17 cellular contexts compared by ENCODE assay signal in the genomic region with DNA sequence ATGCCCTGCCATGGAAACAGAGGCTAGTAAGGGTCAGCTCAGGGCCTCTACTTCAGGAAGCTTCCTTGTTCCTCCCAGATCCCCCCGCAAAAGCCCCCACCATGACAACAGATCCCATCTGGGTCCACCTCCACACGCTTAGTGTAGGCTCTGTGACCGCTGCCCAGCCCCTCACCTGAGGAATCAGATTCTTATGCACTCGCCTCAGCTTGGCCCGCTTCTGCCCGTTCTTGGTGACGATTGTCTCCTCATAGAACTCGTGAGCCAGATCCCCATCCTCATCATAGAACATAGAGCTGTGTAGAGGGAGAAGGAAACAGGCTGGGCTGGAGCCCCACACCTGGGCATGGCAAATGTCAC. TPM values are rescaled to one million over a fixed set of nuclear protein-coding genes. Genes with fewer than 3 reads are reported as not detected.
DNase-seq lines count a peak whose midpoint lies in the region; ATAC-seq and TF ChIP-seq lines count a peak whose summit lies in the region.
"Had no signal": no experiment of that assay in that cellular context is flagged by ENCODE, and none has a peak within 500 bp of the region (broad histone marks: within the 10 kb centered on the region; RNA-seq: fewer than 3 reads in every experiment).

No MANE protein-coding gene starts in this region.

- no peaks in the 10 kb centered on the region for H3K27me3 ChIP-seq in CD8-positive, alpha-beta T cell (ENCODE audit: insufficient read depth, low read length)
- H3K27me3 ChIP-seq in naive thymus-derived CD4-positive, alpha-beta T cell (ENCODE audit: control insufficient read depth in 2 of 2, insufficient read depth in 2 of 2, low read length in 2 of 2): no peaks in the 10 kb centered on the region
- H3K27me3 ChIP-seq: dorsolateral prefrontal cortex, upper lobe of left lung had no signal

- H3K4me1 Mint-ChIP-seq in CD14-positive monocyte: peaks cover 60% of the 10 kb centered on the region
- peaks cover 24% of the 10 kb centered on the region for H3K4me1 Mint-ChIP-seq in CD8-positive, alpha-beta T cell (ENCODE audit: low read depth)
- H3K4me1 Mint-ChIP-seq in activated CD8-positive, alpha-beta T cell treated with anti-CD3 and anti-CD28 coated beads, Interleukin-2, amount 10 ng/mL, durations not matched to agents 7 days and 5 days (ENCODE audit: low read depth): peaks cover 37% of the 10 kb centered on the region
- peaks cover 7 to 35% (median 27%) of the 10 kb centered on the region in 7 donors for H3K4me1 Mint-ChIP-seq in naive thymus-derived CD4-positive, alpha-beta T cell

- no peak for DNase-seq in CD14-positive monocyte (ENCODE audit: low spot score)
- DNase-seq in CD8-positive, alpha-beta T cell: no peak
- DNase-seq in activated CD8-positive, alpha-beta T cell treated with anti-CD3 and anti-CD28 coated beads, Interleukin-2, amount 10 ng/mL, durations not matched to agents 7 days and 5 days: no peak
- no peak for DNase-seq in naive thymus-derived CD4-positive, alpha-beta T cell
- no peak for DNase-seq in DMS153 (lab: John Stamatoyannopoulos, UW)
- no peak for DNase-seq in DMS153 treated with DMSO at 0.1 percent for 48 hours (lab: John Stamatoyannopoulos, UW; ENCODE audit: unreplicated experiment)
- DNase-seq: C1 segment of cervical spinal cord; dorsolateral prefrontal cortex; NK-92 treated with Interleukin-12 subunit alpha and Interleukin-12 subunit beta, amount 100 ng/mL, for 24 hours; RPMI8226; stimulated activated naive CD4-positive, alpha-beta T cell treated with Interleukin-2 at 50 U/mL for 16 hours; SW 1271; upper lobe of left lung had no signal

- H3K27ac ChIP-seq in CD8-positive, alpha-beta T cell (ENCODE audit: low read depth, low read length): no peak overlapping the region
- H3K27ac ChIP-seq in naive thymus-derived CD4-positive, alpha-beta T cell (ENCODE audit: low read depth, low read length): no peak overlapping the region

- H3K4me3 Mint-ChIP-seq in CD14-positive monocyte: no peak overlapping the region
- peak overlapping the region; percentile 43 for H3K4me3 Mint-ChIP-seq in CD8-positive, alpha-beta T cell
- H3K4me3 Mint-ChIP-seq in activated CD8-positive, alpha-beta T cell treated with anti-CD3 and anti-CD28 coated beads, Interleukin-2, amount 10 ng/mL, durations not matched to agents 7 days and 5 days: peak overlapping the region; percentile 18
- peak overlapping the region in 8 of 10 donors; percentile 29 to 97 (median 82) for H3K4me3 Mint-ChIP-seq in naive thymus-derived CD4-positive, alpha-beta T cell

- CTCF ChIA-PET in CD8-positive, alpha-beta T cell (lab: Charles Lee): interaction anchor here (0.6 to 6.5 kb wide), 6 partner anchors 11 to 80 kb away, joined by 3 to 31 read pairs (median 4); partner anchors contain the start of genes CYB561D2, IFRD2 and NPRL2
- CTCF ChIA-PET in activated CD8-positive, alpha-beta T cell treated with anti-CD3 and anti-CD28 coated beads, Interleukin-2, amount 10 ng/mL, durations not matched to agents 7 days and 5 days (lab: Charles Lee): interaction anchor here (1.1 to 1.4 kb wide), 2 partner anchors 27 to 132 kb away, joined by 3 to 6 read pairs; partner anchors contain the start of genes HYAL3 and NAA80
- CTCF ChIA-PET in naive thymus-derived CD4-positive, alpha-beta T cell (lab: Charles Lee): no interaction called here

- no peaks in the 10 kb centered on the region for H3K9me3 ChIP-seq in CD8-positive, alpha-beta T cell (ENCODE audit: low read length)
- no peaks in the 10 kb centered on the region for H3K9me3 ChIP-seq in naive thymus-derived CD4-positive, alpha-beta T cell (ENCODE audit: control insufficient read depth in 2 of 3, low read length in 3 of 3)
- H3K9me3 ChIP-seq: upper lobe of left lung had no signal

- no peak overlapping the region for H3K4me3 ChIP-seq in CD8-positive, alpha-beta T cell (ENCODE audit: low read depth, low read length)
- H3K4me3 ChIP-seq in naive thymus-derived CD4-positive, alpha-beta T cell (ENCODE audit: low read length): no peak overlapping the region

- intact Hi-C loops in CD14-positive monocyte (cut with micrococcal nuclease): no loop called here
- intact Hi-C loops in CD8-positive, alpha-beta T cell (cut with DNase I, micrococcal nuclease): no loop called here
- intact Hi-C loops in naive thymus-derived CD4-positive, alpha-beta T cell (cut with micrococcal nuclease): no loop called here

- H3K9me3 Mint-ChIP-seq in CD14-positive monocyte: no peaks in the 10 kb centered on the region
- no peaks in the 10 kb centered on the region for H3K9me3 Mint-ChIP-seq in CD8-positive, alpha-beta T cell
- no peaks in the 10 kb centered on the region for H3K9me3 Mint-ChIP-seq in activated CD8-positive, alpha-beta T cell treated with anti-CD3 and anti-CD28 coated beads, Interleukin-2, amount 10 ng/mL, durations not matched to agents 7 days and 5 days (ENCODE audit: insufficient read depth)
- H3K9me3 Mint-ChIP-seq in naive thymus-derived CD4-positive, alpha-beta T cell: no peaks in the 10 kb centered on the region
- H3K9me3 Mint-ChIP-seq: activated naive CD4-positive, alpha-beta T cell treated with anti-CD3 and anti-CD28 coated beads, Interleukin-2, amount 50 U/mL, for 72 hours had no signal

- H3K27ac Mint-ChIP-seq in CD14-positive monocyte: peak overlapping the region in 6 of 7 donors; percentile 29 to 82 (median 68)
- no peak overlapping the region for H3K27ac Mint-ChIP-seq in CD8-positive, alpha-beta T cell
- no peak overlapping the region for H3K27ac Mint-ChIP-seq in activated CD8-positive, alpha-beta T cell treated with anti-CD3 and anti-CD28 coated beads, Interleukin-2, amount 10 ng/mL, durations not matched to agents 7 days and 5 days
- peak overlapping the region in 1 of 9 donors; percentile 76 for H3K27ac Mint-ChIP-seq in naive thymus-derived CD4-positive, alpha-beta T cell

- no peak for ATAC-seq in CD8-positive, alpha-beta T cell
- ATAC-seq in activated CD8-positive, alpha-beta T cell treated with anti-CD3 and anti-CD28 coated beads, Interleukin-2, amount 10 ng/mL, durations not matched to agents 7 days and 5 days: no peak
- no peak for ATAC-seq in naive thymus-derived CD4-positive, alpha-beta T cell
- ATAC-seq in GM21529 (IDR thresholded peaks at IDR 0.05; ENCODE audit: unreplicated experiment) (no peak), HG02571 (IDR thresholded peaks at IDR 0.05; ENCODE audit: unreplicated experiment) (no peak)
- ATAC-seq: activated naive CD4-positive, alpha-beta T cell treated with anti-CD3 and anti-CD28 coated beads, Interleukin-2, amount 50 U/mL, for 72 hours; esophagus mucosa had no signal

- no peak for TF ChIP-seq CTCF in CD14-positive monocyte (IDR thresholded peaks at IDR 0.05)
- no peak for TF ChIP-seq CTCF in CD8-positive, alpha-beta T cell (IDR thresholded peaks at IDR 0.05)

- H3K36me3 ChIP-seq in CD8-positive, alpha-beta T cell (ENCODE audit: insufficient read depth, low read length): peaks cover 22% of the 10 kb centered on the region
- H3K36me3 ChIP-seq in naive thymus-derived CD4-positive, alpha-beta T cell (ENCODE audit: control insufficient read depth in 2 of 3, insufficient read depth in 3 of 3, low read length in 3 of 3): peaks cover 0 to 36% (median 9%) of the 10 kb centered on the region in 3 experiments

- H3K4me1 ChIP-seq in CD8-positive, alpha-beta T cell (ENCODE audit: insufficient read depth, low read length): peaks cover 26% of the 10 kb centered on the region
- H3K4me1 ChIP-seq in naive thymus-derived CD4-positive, alpha-beta T cell (ENCODE audit: control insufficient read depth in 2 of 2, insufficient read depth in 2 of 2, low read length in 2 of 2): peaks cover 16 to 21% of the 10 kb centered on the region in 2 donors

- peaks cover 0 to 1% (median 0%) of the 10 kb centered on the region in 3 donors for H3K27me3 Mint-ChIP-seq in CD14-positive monocyte (ENCODE audit: low read depth in 3 of 3)
- H3K27me3 Mint-ChIP-seq in CD8-positive, alpha-beta T cell (ENCODE audit: low read depth): no peaks in the 10 kb centered on the region
- no peaks in the 10 kb centered on the region for H3K27me3 Mint-ChIP-seq in activated CD8-positive, alpha-beta T cell treated with anti-CD3 and anti-CD28 coated beads, Interleukin-2, amount 10 ng/mL, durations not matched to agents 7 days and 5 days (ENCODE audit: low read depth)
- no peaks in the 10 kb centered on the region for H3K27me3 Mint-ChIP-seq in naive thymus-derived CD4-positive, alpha-beta T cell

- POLR2A ChIA-PET in CD8-positive, alpha-beta T cell (lab: Charles Lee): interaction anchor here (3.6 kb wide), 1 partner anchor 11 kb away, joined by 44 read pairs; no protein-coding TSS in a partner anchor
- POLR2A ChIA-PET in activated CD8-positive, alpha-beta T cell treated with anti-CD3 and anti-CD28 coated beads, Interleukin-2, amount 10 ng/mL, durations not matched to agents 7 days and 5 days (lab: Charles Lee): no interaction called here
- POLR2A ChIA-PET in naive thymus-derived CD4-positive, alpha-beta T cell (lab: Charles Lee): interaction anchor here (1.3 to 34.0 kb wide), 4 partner anchors 11 to 85 kb away, joined by 3 to 656 read pairs (median 42); partner anchors contain the start of genes CYB561D2, HYAL3, NAA80 and NPRL2

- peaks cover 22 to 42% of the 10 kb centered on the region in 2 donors for H3K36me3 Mint-ChIP-seq in CD14-positive monocyte
- H3K36me3 Mint-ChIP-seq in CD8-positive, alpha-beta T cell: peaks cover 39% of the 10 kb centered on the region
- H3K36me3 Mint-ChIP-seq in activated CD8-positive, alpha-beta T cell treated with anti-CD3 and anti-CD28 coated beads, Interleukin-2, amount 10 ng/mL, durations not matched to agents 7 days and 5 days (ENCODE audit: low read depth): peaks cover 35% of the 10 kb centered on the region
- H3K36me3 Mint-ChIP-seq in naive thymus-derived CD4-positive, alpha-beta T cell: peaks cover 0 to 8% (median 3%) of the 10 kb centered on the region in 5 donors

RNA-seq across cellular contexts. Expression of gene TUSC2, which starts 1.9 kb away (rescaled TPM):
- 10 to 100 TPM; 47.0 to 55.7 TPM for polyA plus RNA-seq in CD14-positive monocyte
- total RNA-seq in CD8-positive, alpha-beta T cell: 10 to 100 TPM; 23.6 to 23.7 TPM
- total RNA-seq in activated CD8-positive, alpha-beta T cell treated with anti-CD3 and anti-CD28 coated beads, Interleukin-2, amount 10 ng/mL, durations not matched to agents 7 days and 5 days: 10 to 100 TPM; 18.5 to 20.8 TPM
- total RNA-seq in naive thymus-derived CD4-positive, alpha-beta T cell: 10 to 100 TPM; 16.8 to 25.0 (median 20.5) TPM
- 10 to 100 TPM; 38.0 to 45.5 TPM for polyA plus RNA-seq in naive thymus-derived CD4-positive, alpha-beta T cell

RNA-seq across cellular contexts. Expression of gene HYAL2, which starts 3.6 kb away (rescaled TPM):
- 10 to 100 TPM; 18.3 to 25.8 TPM for polyA plus RNA-seq in CD14-positive monocyte
- under 1 TPM; 0.61 to 0.79 TPM for total RNA-seq in CD8-positive, alpha-beta T cell
- total RNA-seq in activated CD8-positive, alpha-beta T cell treated with anti-CD3 and anti-CD28 coated beads, Interleukin-2, amount 10 ng/mL, durations not matched to agents 7 days and 5 days: 1 to 10 TPM; 6.5 to 6.8 TPM
- total RNA-seq in naive thymus-derived CD4-positive, alpha-beta T cell: 1 to 10 TPM; 1.5 to 5.3 (median 3.2) TPM
- 1 to 10 TPM; 2.8 to 4.6 TPM for polyA plus RNA-seq in naive thymus-derived CD4-positive, alpha-beta T cell

RNA-seq across cellular contexts. Expression of gene RASSF1, which starts 14.5 kb away (rescaled TPM):
- 10 to 100 TPM; 16.0 to 24.0 TPM for polyA plus RNA-seq in CD14-positive monocyte
- total RNA-seq in CD8-positive, alpha-beta T cell: 10 to 100 TPM; 88.7 to 89.3 TPM
- total RNA-seq in activated CD8-positive, alpha-beta T cell treated with anti-CD3 and anti-CD28 coated beads, Interleukin-2, amount 10 ng/mL, durations not matched to agents 7 days and 5 days: 100 to 1,000 TPM; 172 to 174 TPM
- 100 to 1,000 TPM in 1 of 5 experiments, 10 to 100 TPM in 4; 39.4 to 105 (median 69.6) TPM for total RNA-seq in naive thymus-derived CD4-positive, alpha-beta T cell
- 10 to 100 TPM; 32.7 to 47.9 TPM for polyA plus RNA-seq in naive thymus-derived CD4-positive, alpha-beta T cell

RNA-seq across cellular contexts. Expression of gene ZMYND10, which starts 19.4 kb away (rescaled TPM):
- under 1 TPM; 0.12 to 0.19 TPM for polyA plus RNA-seq in CD14-positive monocyte
- 1 to 10 TPM; 1.2 to 1.6 TPM for total RNA-seq in CD8-positive, alpha-beta T cell
- 1 to 10 TPM; 5.0 to 5.1 TPM for total RNA-seq in activated CD8-positive, alpha-beta T cell treated with anti-CD3 and anti-CD28 coated beads, Interleukin-2, amount 10 ng/mL, durations not matched to agents 7 days and 5 days
- total RNA-seq in naive thymus-derived CD4-positive, alpha-beta T cell: 1 to 10 TPM in 4 of 5 experiments, under 1 TPM in 1; 0.91 to 3.8 (median 2.8) TPM
- under 1 TPM; 0.07 to 0.30 TPM for polyA plus RNA-seq in naive thymus-derived CD4-positive, alpha-beta T cell

RNA-seq across cellular contexts. Expression of gene HYAL1, which starts 22.8 kb away (rescaled TPM):
- not detected for polyA plus RNA-seq in CD14-positive monocyte
- under 1 TPM in 1 of 2 experiments, not detected in 1; 0.30 TPM for total RNA-seq in CD8-positive, alpha-beta T cell
- total RNA-seq in activated CD8-positive, alpha-beta T cell treated with anti-CD3 and anti-CD28 coated beads, Interleukin-2, amount 10 ng/mL, durations not matched to agents 7 days and 5 days: under 1 TPM in 1 of 2 experiments, not detected in 1; 0.16 TPM
- total RNA-seq in naive thymus-derived CD4-positive, alpha-beta T cell: under 1 TPM in 4 of 5 experiments, not detected in 1; 0.22 to 0.51 (median 0.28) TPM
- under 1 TPM; 0.12 to 0.41 TPM for polyA plus RNA-seq in naive thymus-derived CD4-positive, alpha-beta T cell

Comparison
In these comparisons a context has a peak if more than half of its experiments do, and no peak if none do; other contexts are left out.
1. H3K27ac Mint-ChIP-seq: peak in CD14-positive monocyte (6 of 7); none in CD8-positive, alpha-beta T cell (single experiment) and activated CD8-positive, alpha-beta T cell treated with anti-CD3 and anti-CD28 coated beads, Interleukin-2, amount 10 ng/mL, durations not matched to agents 7 days and 5 days (single experiment).
2. H3K4me3 Mint-ChIP-seq: peak in CD8-positive, alpha-beta T cell (single experiment), activated CD8-positive, alpha-beta T cell treated with anti-CD3 and anti-CD28 coated beads, Interleukin-2, amount 10 ng/mL, durations not matched to agents 7 days and 5 days (single experiment) and naive thymus-derived CD4-positive, alpha-beta T cell (8 of 10); none in CD14-positive monocyte (0 of 2).